Comparison of ENCODE assay signal across 21 cellular contexts in genomic region chr15:78282324-78282723, GRCh38. TPM values are rescaled to one million over a fixed set of nuclear protein-coding genes. Genes with fewer than 3 reads are reported as not detected.
"Had no signal": no experiment of that assay in that cellular context is flagged by ENCODE, and none has a peak within 500 bp of the region (broad histone marks: within the 10 kb centered on the region; RNA-seq: fewer than 3 reads in every experiment).

No MANE protein-coding gene starts in this region.

- DNase-seq: activated CD4-positive, CD25-positive, alpha-beta regulatory T cell treated with anti-CD3 and anti-CD28 coated beads, Interleukin-2, amount 50 U/mL, for 72 hours; activated effector memory CD4-positive, alpha-beta T cell treated with Interleukin-2 at 50 U/mL for 16 hours; activated naive CD8-positive, alpha-beta T cell treated with anti-CD3 and anti-CD28 coated beads, Interleukin-2, amount 10 ng/mL, durations not matched to agents 7 days and 5 days; activated T-cell treated with anti-CD3 and anti-CD28 coated beads, Interleukin-2, amount 50 U/mL, for 1 hour; effector memory CD4-positive, alpha-beta T cell; hippocampal formation; left lung; mammary epithelial cell; naive thymus-derived CD8-positive, alpha-beta T cell; pancreas; sigmoid colon; stimulated activated CD4-positive, alpha-beta T cell treated with anti-CD3 and anti-CD28 coated beads, Interleukin-1b, Interleukin-23, amount 100 ng/mL, for 48 hours; T-helper 9 cell; tibial artery; uterus had no signal

- H3K27me3 Mint-ChIP-seq: activated naive CD8-positive, alpha-beta T cell treated with anti-CD3 and anti-CD28 coated beads, Interleukin-2, amount 10 ng/mL, durations not matched to agents 7 days and 5 days; dendritic cell treated with granulocyte-macrophage colony-stimulating factor and Interleukin-4, amounts not matched to agents 40 ng/mL and 50 ng/mL, for 4 days; naive thymus-derived CD8-positive, alpha-beta T cell had no signal

- ATAC-seq: left lung; naive thymus-derived CD8-positive, alpha-beta T cell; pancreas had no signal

- H3K4me3 Mint-ChIP-seq: activated naive CD8-positive, alpha-beta T cell treated with anti-CD3 and anti-CD28 coated beads, Interleukin-2, amount 10 ng/mL, durations not matched to agents 7 days and 5 days; dendritic cell treated with granulocyte-macrophage colony-stimulating factor and Interleukin-4, amounts not matched to agents 40 ng/mL and 50 ng/mL, for 4 days; naive thymus-derived CD8-positive, alpha-beta T cell had no signal

- H3K9me3 Mint-ChIP-seq: activated naive CD8-positive, alpha-beta T cell treated with anti-CD3 and anti-CD28 coated beads, Interleukin-2, amount 10 ng/mL, durations not matched to agents 7 days and 5 days; dendritic cell treated with granulocyte-macrophage colony-stimulating factor and Interleukin-4, amounts not matched to agents 40 ng/mL and 50 ng/mL, for 4 days; naive thymus-derived CD8-positive, alpha-beta T cell had no signal

- H3K27ac Mint-ChIP-seq: activated naive CD8-positive, alpha-beta T cell treated with anti-CD3 and anti-CD28 coated beads, Interleukin-2, amount 10 ng/mL, durations not matched to agents 7 days and 5 days; dendritic cell treated with granulocyte-macrophage colony-stimulating factor and Interleukin-4, amounts not matched to agents 40 ng/mL and 50 ng/mL, for 4 days had no signal

RNA-seq across cellular contexts. Expression of gene ACSBG1, which starts 48.0 kb away (rescaled TPM):
- total RNA-seq: bronchial epithelial cell; fibroblast of lung; naive thymus-derived CD8-positive, alpha-beta T cell; subcutaneous adipose tissue had no signal
- polyA plus RNA-seq: fibroblast of lung, mammary epithelial cell had no signal

RNA-seq across cellular contexts. Expression of gene CRABP1, which starts 57.8 kb away (rescaled TPM):
- total RNA-seq: activated naive CD8-positive, alpha-beta T cell treated with anti-CD3 and anti-CD28 coated beads, Interleukin-2, amount 10 ng/mL, durations not matched to agents 7 days and 5 days; bronchial epithelial cell; fibroblast of lung; left lung; mammary epithelial cell; mononuclear cell; naive thymus-derived CD8-positive, alpha-beta T cell; subcutaneous adipose tissue had no signal
- polyA plus RNA-seq: fibroblast of lung; keratinocyte; mammary epithelial cell; naive thymus-derived CD8-positive, alpha-beta T cell had no signal
